In genomic region chr6:97038437-97038836, GRCh38 we compare ENCODE assay signal across 8 cellular contexts.
"Had no signal": no experiment of that assay in that cellular context is flagged by ENCODE, and none has a peak within 500 bp of the region (broad histone marks: within the 10 kb centered on the region; RNA-seq: fewer than 3 reads in every experiment).

No MANE protein-coding gene starts in this region.

- DNase-seq: H9, HCEC 1CT, KBM-7 had no signal

- H3K9me3 Mint-ChIP-seq: H9 had no signal

- H2AFZ ChIP-seq: GM23338 had no signal

- H3K4me3 ChIP-seq: GM23338 had no signal

- H3K4me3 Mint-ChIP-seq: GM23338, H9 had no signal

- H3K9ac ChIP-seq: KMS-11 had no signal

- ATAC-seq: GM23338 had no signal

- FAIRE-seq: H1, H54, HTR-8/SVneo had no signal

- H3K27ac ChIP-seq: KMS-11 had no signal

- H3K27ac Mint-ChIP-seq: GM23338, H9 had no signal

- H3K4me2 ChIP-seq: GM23338, KMS-11 had no signal
